Comparison of ENCODE assay signal across 34 cellular contexts in genomic region chr6:161348628-161348994, GRCh38.
DNase-seq lines count a peak whose midpoint lies in the region; ATAC-seq, FAIRE-seq and TF ChIP-seq lines count a peak whose summit lies in the region.
"Had no signal": no experiment of that assay in that cellular context is flagged by ENCODE, and none has a peak within 500 bp of the region (broad histone marks: within the 10 kb centered on the region; RNA-seq: fewer than 3 reads in every experiment).

No MANE protein-coding gene starts in this region.

- H3K27me3 ChIP-seq in K562 (ENCODE audit: control insufficient read depth in 2 of 2, insufficient read depth in 2 of 2, low read length in 2 of 2) = no peaks in the 10 kb centered on the region
- H3K27me3 ChIP-seq: BE2C; BLaER1; BLaER1 treated with 17β-estradiol and CSF1 and Interleukin-3, amounts not matched to agents 10 nM and 100 nM had no signal

- no peaks in the 10 kb centered on the region for H3K9me3 ChIP-seq in K562 (replicated peaks; ENCODE audit: control insufficient read depth, insufficient read depth, low read depth, low read length)
- H3K9me3 ChIP-seq: A549; BE2C; BLaER1; BLaER1 treated with 17β-estradiol and CSF1 and Interleukin-3, amounts not matched to agents 10 nM and 100 nM; Caco-2 had no signal

- no peaks in the 10 kb centered on the region for H4K20me1 ChIP-seq in K562 (replicated peaks; ENCODE audit: control insufficient read depth, insufficient read depth, low read length)
- H4K20me1 ChIP-seq: BLaER1; BLaER1 treated with 17β-estradiol and CSF1 and Interleukin-3, amounts not matched to agents 10 nM and 100 nM had no signal

- POLR2A ChIA-PET in K562 (lab: Yijun Ruan, JAX) = interaction anchor here (1.3 kb wide), 1 partner anchor 8 kb away, joined by 4 read pairs; no protein-coding TSS in a partner anchor

- TF ChIP-seq POLR2A in K562 (conservative IDR thresholded peaks at IDR 0.05) = no peak

- H3K27ac Mint-ChIP-seq in stimulated activated naive CD8-positive, alpha-beta T cell treated with anti-CD3 and anti-CD28 coated beads, Interleukin-15, amount 100 ng/mL, for 72 hours = no peak overlapping the region
- H3K27ac Mint-ChIP-seq: B cell; CD4-positive, alpha-beta memory T cell; CD4-positive, alpha-beta T cell; CD4-positive, CD25-positive, alpha-beta regulatory T cell; CD8-positive, alpha-beta T cell had no signal

- H3K27ac ChIP-seq in K562 (ENCODE audit: extremely low read depth, low read depth, low read length) = no peak overlapping the region
- H3K27ac ChIP-seq: 22Rv1; A549; BLaER1; BLaER1 treated with 17β-estradiol and CSF1 and Interleukin-3, amounts not matched to agents 10 nM and 100 nM; C4-2B had no signal

- no peaks in the 10 kb centered on the region for H3K36me3 ChIP-seq in K562 (ENCODE audit: control insufficient read depth, insufficient read depth, low read length)
- H3K36me3 ChIP-seq: BE2C; BLaER1; BLaER1 treated with 17β-estradiol and CSF1 and Interleukin-3, amounts not matched to agents 10 nM and 100 nM had no signal

- no peaks in the 10 kb centered on the region for H3K9me3 Mint-ChIP-seq in stimulated activated naive CD8-positive, alpha-beta T cell treated with anti-CD3 and anti-CD28 coated beads, Interleukin-15, amount 100 ng/mL, for 72 hours
- H3K9me3 Mint-ChIP-seq: CD4-positive, alpha-beta memory T cell; CD4-positive, alpha-beta T cell; CD4-positive, CD25-positive, alpha-beta regulatory T cell; CD8-positive, alpha-beta memory T cell; CD8-positive, alpha-beta T cell had no signal

- intact Hi-C loops in K562 (cut with micrococcal nuclease) = no loop called here

- H3K4me3 Mint-ChIP-seq in stimulated activated naive CD8-positive, alpha-beta T cell treated with anti-CD3 and anti-CD28 coated beads, Interleukin-15, amount 100 ng/mL, for 72 hours = no peak overlapping the region
- H3K4me3 Mint-ChIP-seq: B cell; CD14-positive monocyte; CD4-positive, alpha-beta memory T cell; CD4-positive, alpha-beta T cell; CD4-positive, CD25-positive, alpha-beta regulatory T cell; CD8-positive, alpha-beta memory T cell; CD8-positive, alpha-beta T cell had no signal

- no peaks in the 10 kb centered on the region for H3K4me1 Mint-ChIP-seq in stimulated activated naive CD8-positive, alpha-beta T cell treated with anti-CD3 and anti-CD28 coated beads, Interleukin-15, amount 100 ng/mL, for 72 hours
- H3K4me1 Mint-ChIP-seq: B cell; CD4-positive, alpha-beta memory T cell; CD4-positive, CD25-positive, alpha-beta regulatory T cell; CD8-positive, alpha-beta memory T cell had no signal

- 75% methylated on average over 5 of the region's 5 CpGs for whole genome bisulfite sequencing in K562 (ENCODE audit: insufficient coverage, low coverage, missing lambda C conversion rate)

- no peaks in the 10 kb centered on the region for H3K27me3 Mint-ChIP-seq in stimulated activated naive CD8-positive, alpha-beta T cell treated with anti-CD3 and anti-CD28 coated beads, Interleukin-15, amount 100 ng/mL, for 72 hours
- H3K27me3 Mint-ChIP-seq: B cell; CD4-positive, alpha-beta memory T cell; CD4-positive, alpha-beta T cell; CD4-positive, CD25-positive, alpha-beta regulatory T cell; CD8-positive, alpha-beta memory T cell had no signal

- no peak for TF ChIP-seq EP300 in K562 (IDR thresholded peaks at IDR 0.05; ENCODE audit: low read length)

- DNase-seq in NCI-H2107 treated with DMSO at 0.1 percent for 48 hours (lab: John Stamatoyannopoulos, UW; ENCODE audit: unreplicated experiment) (peak; percentile 37), NCI-H2107 (lab: John Stamatoyannopoulos, UW) (no peak), K562 (ENCODE audit: extremely low read depth in 1 of 4, low spot score in 3 of 4) (no peak)
- DNase-seq in Jurkat, Clone E6-1 (ENCODE audit: low read depth, low spot score) = peak; percentile 52
- DNase-seq in stimulated activated naive CD8-positive, alpha-beta T cell treated with anti-CD3 and anti-CD28 coated beads, Interleukin-15, amount 100 ng/mL, for 72 hours = no peak
- DNase-seq: 8988T; ACHN; AML-193; BE2C; C1 segment of cervical spinal cord; Caco-2; Calu3; CD4-positive, alpha-beta memory T cell; CD4-positive, alpha-beta T cell; CD4-positive, CD25-positive, alpha-beta regulatory T cell; CD8-positive, alpha-beta memory T cell; CD8-positive, alpha-beta T cell; COR-L47; DMS 273 treated with DMSO at 0.1 percent for 48 hours; DMS153; DMS53; DMS79; DMS79 treated with DMSO at 0.1 percent for 48 hours; DND-41; EL had no signal

- H3K4me2 ChIP-seq in K562 (ENCODE audit: insufficient read depth, low read length) = no peak overlapping the region
- H3K4me2 ChIP-seq: A549; BLaER1; BLaER1 treated with 17β-estradiol and CSF1 and Interleukin-3, amounts not matched to agents 10 nM and 100 nM had no signal

- BruUV-seq in K562 (replicated peaks; lab: Mats Ljungman, UMichigan) = no TSS peak

- ATAC-seq in K562 = no peak
- no peak for ATAC-seq in stimulated activated naive CD8-positive, alpha-beta T cell treated with anti-CD3 and anti-CD28 coated beads, Interleukin-15, amount 100 ng/mL, for 72 hours
- no peak for ATAC-seq in HG03432 (IDR thresholded peaks at IDR 0.05; ENCODE audit: unreplicated experiment)
- ATAC-seq: A549; CD8-positive, alpha-beta T cell had no signal

- TF ChIP-seq RAD21 in K562 (CRISPR knock-in tag; conservative IDR thresholded peaks at IDR 0.05 in 1 of 2, IDR thresholded peaks at IDR 0.05 in 1 of 2) = no peak

- no peaks in the 10 kb centered on the region for H3K79me2 ChIP-seq in K562 (ENCODE audit: control insufficient read depth, insufficient read depth, low read length)

- in situ Hi-C loops in K562 (cut with MboI) = no loop called here

- FAIRE-seq in K562 (lab: Jason Lieb, UNC) = no peak
- FAIRE-seq: A549, D721Med had no signal

- CTCF ChIA-PET in K562 (lab: Yijun Ruan, JAX; ENCODE audit: low intra/inter-chr PET ratio) = no interaction called here

- H2AFZ ChIP-seq in K562 (ENCODE audit: low read depth, low read length) = peak overlapping the region; percentile 69

- no peaks in the 10 kb centered on the region for H3K9me1 ChIP-seq in K562 (ENCODE audit: control insufficient read depth, insufficient read depth, low read length)

- no peak overlapping the region for H3K4me3 ChIP-seq in Jurkat, Clone E6-1 (ENCODE audit: low read length)
- H3K4me3 ChIP-seq in K562 = no peak overlapping the region
- H3K4me3 ChIP-seq: A549; BLaER1; BLaER1 treated with 17β-estradiol and CSF1 and Interleukin-3, amounts not matched to agents 10 nM and 100 nM had no signal

- peaks cover 2 to 4% of the 10 kb centered on the region in 2 experiments; a peak in 3 of 5 replicates for H3K4me1 ChIP-seq in K562 (replicated peaks in 1 of 2; ENCODE audit: control insufficient read depth in 2 of 2, insufficient read depth in 2 of 2, low read length in 2 of 2)
- H3K4me1 ChIP-seq: A549; BE2C; BLaER1; BLaER1 treated with 17β-estradiol and CSF1 and Interleukin-3, amounts not matched to agents 10 nM and 100 nM had no signal

- TF ChIP-seq CTCF in K562 (IDR thresholded peaks at IDR 0.05 in 2 of 3, conservative IDR thresholded peaks at IDR 0.05 in 1 of 3; ENCODE audit: insufficient read depth in 2 of 3, low read depth in 1 of 3, low read length in 3 of 3) = no peak

- no peak overlapping the region for H3K9ac ChIP-seq in K562 (ENCODE audit: insufficient read depth in 1 of 2, low read depth in 2 of 2, low read length in 2 of 2)
- H3K9ac ChIP-seq: BLaER1; BLaER1 treated with 17β-estradiol and CSF1 and Interleukin-3, amounts not matched to agents 10 nM and 100 nM had no signal

TF ChIP-seq in K562, 482 proteins besides CTCF, POLR2A, EP300 and RAD21:
- no peak for TF ChIP-seq ZBTB43 (CRISPR knock-in tag; IDR thresholded peaks at IDR 0.05)
- TF ChIP-seq ZFP91 (CRISPR knock-in tag; IDR thresholded peaks at IDR 0.05) = no peak

Comparison
In these comparisons a context has a peak if more than half of its experiments do, and no peak if none do; other contexts are left out.
1. DNase-seq: peak in NCI-H2107 treated with DMSO at 0.1 percent for 48 hours (single experiment) and Jurkat, Clone E6-1 (single experiment); none in NCI-H2107 (single experiment), K562 (0 of 4) and stimulated activated naive CD8-positive, alpha-beta T cell treated with anti-CD3 and anti-CD28 coated beads, Interleukin-15, amount 100 ng/mL, for 72 hours (0 of 2).